ENCODE assay signal across 3 cellular contexts in the genomic region with DNA sequence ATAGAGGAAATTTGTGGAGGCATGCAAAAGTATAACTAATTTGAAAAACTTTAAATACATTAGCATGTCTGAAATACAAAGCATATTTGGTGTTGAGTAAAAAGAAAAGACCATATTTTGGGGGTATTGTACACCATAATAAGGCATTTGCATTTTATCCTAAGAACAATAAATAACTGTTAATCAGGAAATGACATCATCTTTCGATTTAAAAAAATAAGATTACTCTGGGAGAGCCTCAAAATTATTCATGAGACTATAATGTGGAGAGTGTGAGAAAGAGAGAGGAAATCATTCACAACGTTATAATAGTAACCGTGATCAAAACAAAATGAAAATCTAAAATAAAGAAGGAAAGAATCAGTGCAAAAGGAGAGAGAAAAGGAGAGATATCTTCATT.
TF ChIP-seq lines count a peak whose summit lies in the region.

No MANE protein-coding gene starts in this region.

TF ChIP-seq in HepG2, 621 proteins besides CTCF, POLR2A, EP300 and RAD21:
- TF ChIP-seq ATF7 (IDR thresholded peaks at IDR 0.05) (peak; percentile 69), ATF7 (CRISPR knock-in tag; IDR thresholded peaks at IDR 0.05) (no peak), ERF (CRISPR knock-in tag; IDR thresholded peaks at IDR 0.05) (no peak)

TF ChIP-seq in HEK293, 187 proteins besides CTCF, POLR2A, EP300 and RAD21:
- TF ChIP-seq, protein P1, sequence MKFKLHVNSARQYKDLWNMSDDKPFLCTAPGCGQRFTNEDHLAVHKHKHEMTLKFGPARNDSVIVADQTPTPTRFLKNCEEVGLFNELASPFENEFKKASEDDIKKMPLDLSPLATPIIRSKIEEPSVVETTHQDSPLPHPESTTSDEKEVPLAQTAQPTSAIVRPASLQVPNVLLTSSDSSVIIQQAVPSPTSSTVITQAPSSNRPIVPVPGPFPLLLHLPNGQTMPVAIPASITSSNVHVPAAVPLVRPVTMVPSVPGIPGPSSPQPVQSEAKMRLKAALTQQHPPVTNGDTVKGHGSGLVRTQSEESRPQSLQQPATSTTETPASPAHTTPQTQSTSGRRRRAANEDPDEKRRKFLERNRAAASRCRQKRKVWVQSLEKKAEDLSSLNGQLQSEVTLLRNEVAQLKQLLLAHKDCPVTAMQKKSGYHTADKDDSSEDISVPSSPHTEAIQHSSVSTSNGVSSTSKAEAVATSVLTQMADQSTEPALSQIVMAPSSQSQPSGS (tag by site-specific recombination; IDR thresholded peaks at IDR 0.05; ENCODE audit: low read depth), result peak; percentile 48; the same call in 1 of the 2 replicates
- TF ChIP-seq ZNF248 (tag by site-specific recombination; IDR thresholded peaks at IDR 0.05), result no peak

TF ChIP-seq in GM12878, 131 proteins besides CTCF, POLR2A, EP300 and RAD21:
- no peak for TF ChIP-seq NFXL1 (IDR thresholded peaks at IDR 0.05; ENCODE audit: borderline replicate concordance)
- peak; percentile 38; the same call in 1 of the 2 replicates for TF ChIP-seq ATF7 (IDR thresholded peaks at IDR 0.05; ENCODE audit: low read depth)
